9 cellular contexts compared by ENCODE assay signal in genomic region chr12:53989227-53990113, GRCh38. TPM values are rescaled to one million over a fixed set of nuclear protein-coding genes. Genes with fewer than 3 reads are reported as not detected.
DNase-seq lines count a peak whose midpoint lies in the region; ATAC-seq and FAIRE-seq lines count a peak whose summit lies in the region.
"Had no signal": no experiment of that assay in that cellular context is flagged by ENCODE, and none has a peak within 500 bp of the region (broad histone marks: within the 10 kb centered on the region; RNA-seq: fewer than 3 reads in every experiment).

No MANE protein-coding gene starts in this region.

- POLR2A ChIA-PET in T-cell (lab: Charles Lee), result interaction anchor here in 1 of 2 donors (0.6 kb wide), 1 partner anchor 424 kb away, joined by 3 read pairs; no protein-coding TSS in a partner anchor

- intact Hi-C loops in head of caudate nucleus (cut with DNase I), result no loop called here

- FAIRE-seq in urothelium cell line (lab: Jason Lieb, UNC), result peak; percentile 13

- H3K4me3 Mint-ChIP-seq in IgD-negative memory B cell (peak overlapping the region; percentile 21 to 84 (median 72)), T-cell (peak overlapping the region in 2 of 3 donors; percentile 25 to 42)

- H3K36me3 Mint-ChIP-seq in IgD-negative memory B cell (no peaks in the 10 kb centered on the region), T-cell (no peaks in the 10 kb centered on the region)

- H3K27me3 Mint-ChIP-seq in IgD-negative memory B cell (peaks cover 82% of the 10 kb centered on the region), T-cell (peaks cover 88 to 95% of the 10 kb centered on the region in 2 donors)

- DNase-seq in NCI-H510A treated with DMSO at 0.1 percent for 48 hours (lab: John Stamatoyannopoulos, UW) (peak; percentile 34), NCI-H510A (lab: John Stamatoyannopoulos, UW) (no peak), T-cell (peak in 11 of 34 experiments; percentile 22 to 42 (median 32)), head of caudate nucleus (peak in 30 of 42 donors; percentile 15 to 70 (median 38)), urothelium cell line (ENCODE audit: low spot score) (peak; percentile 47), cerebellar nuclear complex (lab: John Stamatoyannopoulos, UW) (no peak)

- peak in 1 of 4 experiments; percentile 35 for ATAC-seq in T-cell (replicated peaks in 1 of 4)
- ATAC-seq in GM21825 (IDR thresholded peaks at IDR 0.05; ENCODE audit: unreplicated experiment), result no peak

- peaks cover 0 to 12% (median 0%) of the 10 kb centered on the region in 3 donors for H3K9me3 Mint-ChIP-seq in IgD-negative memory B cell
- H3K9me3 Mint-ChIP-seq in T-cell, result no peaks in the 10 kb centered on the region
- H3K9me3 Mint-ChIP-seq: activated naive CD4-positive, alpha-beta T cell treated with anti-CD3 and anti-CD28 coated beads, Interleukin-2, amount 50 U/mL, for 72 hours had no signal

- H3K27ac Mint-ChIP-seq in IgD-negative memory B cell, result peak overlapping the region; percentile 17 to 88 (median 86)
- peak overlapping the region in 1 of 2 donors; percentile 77 for H3K27ac Mint-ChIP-seq in T-cell
- H3K27ac Mint-ChIP-seq: activated naive CD4-positive, alpha-beta T cell treated with anti-CD3 and anti-CD28 coated beads, Interleukin-2, amount 50 U/mL, for 72 hours had no signal

- H3K4me1 Mint-ChIP-seq in IgD-negative memory B cell (peaks cover 17 to 20% (median 18%) of the 10 kb centered on the region in 3 donors), T-cell (peaks cover 40 to 61% (median 57%) of the 10 kb centered on the region in 3 donors)

- CTCF ChIA-PET in T-cell (lab: Charles Lee), result interaction anchor here (0.6 to 0.7 kb wide), 2 partner anchors 51 to 690 kb away, joined by 3 to 4 read pairs; no protein-coding TSS in a partner anchor

RNA-seq across cellular contexts. Expression of gene HOXC10, which starts 4.5 kb away (rescaled TPM):
- not detected for polyA plus RNA-seq in IgD-negative memory B cell
- under 1 TPM in 1 of 5 donors, not detected in 4; 0.30 TPM for total RNA-seq in T-cell
- total RNA-seq: activated naive CD4-positive, alpha-beta T cell treated with anti-CD3 and anti-CD28 coated beads, Interleukin-2, amount 50 U/mL, for 72 hours had no signal

RNA-seq across cellular contexts. Expression of gene HOXC9, which starts 10.5 kb away (rescaled TPM):
- not detected for polyA plus RNA-seq in IgD-negative memory B cell
- total RNA-seq in T-cell, result not detected
- total RNA-seq: activated naive CD4-positive, alpha-beta T cell treated with anti-CD3 and anti-CD28 coated beads, Interleukin-2, amount 50 U/mL, for 72 hours had no signal

RNA-seq across cellular contexts. Expression of gene HOTAIR, which starts 14.7 kb away (rescaled TPM):
- polyA plus RNA-seq in IgD-negative memory B cell, result not detected
- not detected for total RNA-seq in T-cell
- total RNA-seq: activated naive CD4-positive, alpha-beta T cell treated with anti-CD3 and anti-CD28 coated beads, Interleukin-2, amount 50 U/mL, for 72 hours had no signal

RNA-seq across cellular contexts. Expression of gene HOXC11, which starts 16.5 kb away (rescaled TPM):
- polyA plus RNA-seq in IgD-negative memory B cell, result not detected
- total RNA-seq in T-cell, result not detected
- total RNA-seq: activated naive CD4-positive, alpha-beta T cell treated with anti-CD3 and anti-CD28 coated beads, Interleukin-2, amount 50 U/mL, for 72 hours had no signal

RNA-seq across cellular contexts. Expression of gene HOXC8, which starts 19.3 kb away (rescaled TPM):
- polyA plus RNA-seq in IgD-negative memory B cell, result not detected
- total RNA-seq in T-cell, result not detected
- total RNA-seq: activated naive CD4-positive, alpha-beta T cell treated with anti-CD3 and anti-CD28 coated beads, Interleukin-2, amount 50 U/mL, for 72 hours had no signal

Comparison
In these comparisons a context has a peak if more than half of its experiments do, and no peak if none do; other contexts are left out.
1. DNase-seq: peak in NCI-H510A treated with DMSO at 0.1 percent for 48 hours (single experiment), head of caudate nucleus (30 of 42) and urothelium cell line (single experiment); none in NCI-H510A (single experiment) and cerebellar nuclear complex (0 of 2).